In genomic region chr2:46270384-46270783, GRCh38 we compare ENCODE assay signal across 16 cellular contexts. TPM values are rescaled to one million over a fixed set of nuclear protein-coding genes. Genes with fewer than 3 reads are reported as not detected.
DNase-seq lines count a peak whose midpoint lies in the region; ATAC-seq and TF ChIP-seq lines count a peak whose summit lies in the region.
"Had no signal": no experiment of that assay in that cellular context is flagged by ENCODE, and none has a peak within 500 bp of the region (broad histone marks: within the 10 kb centered on the region; RNA-seq: fewer than 3 reads in every experiment).

No MANE protein-coding gene starts in this region.

- TF ChIP-seq CTCF in fibroblast of villous mesenchyme (IDR thresholded peaks at IDR 0.05; ENCODE audit: insufficient read depth, low read depth, low read length) (no peak), nephron progenitor cell (IDR thresholded peaks at IDR 0.05) (no peak)

- no peak overlapping the region for H2AFZ ChIP-seq in GM23248

- peaks cover 18% of the 10 kb centered on the region for H3K4me1 ChIP-seq in GM23248 (ENCODE audit: insufficient read depth)
- H3K4me1 ChIP-seq: psoas muscle had no signal

- DNase-seq in A172 (ENCODE audit: low spot score) (peak; percentile 33), GM23248 (peak; percentile 30), fibroblast of villous mesenchyme (ENCODE audit: low read depth) (peak; percentile 43), nephron progenitor cell (no peak), HuH-7 (ENCODE audit: low spot score) (no peak)
- no peak for DNase-seq in activated CD4-positive, alpha-beta memory T cell treated with anti-CD3 and anti-CD28 coated beads, Interleukin-2, amount 10 ng/mL, durations not matched to agents 7 days and 5 days
- DNase-seq: DND-41; esophagus squamous epithelium; GOT3; psoas muscle; stimulated activated CD4-positive, alpha-beta T cell treated with anti-CD3 and anti-CD28 coated beads, Interleukin-4, amount 100 ng/mL, for 4 hours; stomach had no signal

- CTCF ChIA-PET in activated CD4-positive, alpha-beta memory T cell treated with anti-CD3 and anti-CD28 coated beads, Interleukin-2, amount 10 ng/mL, durations not matched to agents 7 days and 5 days (lab: Charles Lee) = no interaction called here

- H3K4me3 Mint-ChIP-seq in activated CD4-positive, alpha-beta memory T cell treated with anti-CD3 and anti-CD28 coated beads, Interleukin-2, amount 10 ng/mL, durations not matched to agents 7 days and 5 days = no peak overlapping the region
- H3K4me3 Mint-ChIP-seq in nephron progenitor cell = no peak overlapping the region
- H3K4me3 Mint-ChIP-seq: activated naive CD4-positive, alpha-beta T cell treated with anti-CD3 and anti-CD28 coated beads, Interleukin-2, amount 50 U/mL, for 24 hours had no signal

- no peaks in the 10 kb centered on the region for H3F3A ChIP-seq in GM23248 (ENCODE audit: insufficient read depth)

- no peaks in the 10 kb centered on the region for H3K36me3 ChIP-seq in GM23248 (ENCODE audit: low read depth)
- H3K36me3 ChIP-seq: BLaER1, esophagus squamous epithelium, stomach had no signal

- H4K20me1 ChIP-seq in GM23248 (ENCODE audit: insufficient read depth) = no peaks in the 10 kb centered on the region
- H4K20me1 ChIP-seq: BLaER1 had no signal

- H3K9me3 Mint-ChIP-seq in activated CD4-positive, alpha-beta memory T cell treated with anti-CD3 and anti-CD28 coated beads, Interleukin-2, amount 10 ng/mL, durations not matched to agents 7 days and 5 days = no peaks in the 10 kb centered on the region
- H3K9me3 Mint-ChIP-seq in nephron progenitor cell = no peaks in the 10 kb centered on the region
- H3K9me3 Mint-ChIP-seq: activated naive CD4-positive, alpha-beta T cell treated with anti-CD3 and anti-CD28 coated beads, Interleukin-2, amount 50 U/mL, for 24 hours had no signal

- no peaks in the 10 kb centered on the region for H3K9me3 ChIP-seq in GM23248 (ENCODE audit: low read depth)
- H3K9me3 ChIP-seq: BLaER1, esophagus squamous epithelium, psoas muscle, stomach had no signal

- no peaks in the 10 kb centered on the region for H3K9me2 ChIP-seq in GM23248 (ENCODE audit: insufficient read depth)

- 67% methylated on average over 2 of the region's 2 CpGs for WGBS in GM23248 (ENCODE audit: low coverage in 1 of 2, low lambda C conversion rate in 2 of 2, missing lambda C conversion rate in 2 of 2), 2 experiments

- H3K27me3 Mint-ChIP-seq in activated CD4-positive, alpha-beta memory T cell treated with anti-CD3 and anti-CD28 coated beads, Interleukin-2, amount 10 ng/mL, durations not matched to agents 7 days and 5 days = no peaks in the 10 kb centered on the region
- H3K27me3 Mint-ChIP-seq in nephron progenitor cell (ENCODE audit: low read depth, poor library complexity) = peaks cover 16% of the 10 kb centered on the region

- peaks cover 33% of the 10 kb centered on the region for H3K4me1 Mint-ChIP-seq in activated CD4-positive, alpha-beta memory T cell treated with anti-CD3 and anti-CD28 coated beads, Interleukin-2, amount 10 ng/mL, durations not matched to agents 7 days and 5 days
- H3K4me1 Mint-ChIP-seq in nephron progenitor cell = peaks cover 8% of the 10 kb centered on the region
- H3K4me1 Mint-ChIP-seq: activated naive CD4-positive, alpha-beta T cell treated with anti-CD3 and anti-CD28 coated beads, Interleukin-2, amount 50 U/mL, for 24 hours had no signal

- ATAC-seq in HG03460 (IDR thresholded peaks at IDR 0.05; ENCODE audit: unreplicated experiment) = no peak
- ATAC-seq in GM21515 (IDR thresholded peaks at IDR 0.05; ENCODE audit: unreplicated experiment) = no peak
- ATAC-seq: psoas muscle had no signal

- H3K4me3 ChIP-seq in GM23248 = no peak overlapping the region
- no peak overlapping the region for H3K4me3 ChIP-seq in fibroblast of villous mesenchyme (ENCODE audit: low read depth, low read length)
- H3K4me3 ChIP-seq: BLaER1, esophagus squamous epithelium, psoas muscle, stomach had no signal

- H3K27me3 ChIP-seq in GM23248 (replicated peaks; ENCODE audit: insufficient read depth) = no peaks in the 10 kb centered on the region
- H3K27me3 ChIP-seq: BLaER1, esophagus squamous epithelium, stomach had no signal

- POLR2A ChIA-PET in activated CD4-positive, alpha-beta memory T cell treated with anti-CD3 and anti-CD28 coated beads, Interleukin-2, amount 10 ng/mL, durations not matched to agents 7 days and 5 days (lab: Charles Lee) = interaction anchor here (1.3 to 1.5 kb wide), 2 partner anchors 11 to 41 kb away, joined by 3 to 4 read pairs; no protein-coding TSS in a partner anchor

- no peak overlapping the region for H3K4me2 ChIP-seq in GM23248 (ENCODE audit: unreplicated experiment)

- in situ Hi-C loops in GM23248 (cut with MboI) = no loop called here

- H3K27ac ChIP-seq in GM23248 = no peak overlapping the region
- H3K27ac ChIP-seq: BLaER1, psoas muscle had no signal

- no peak overlapping the region for H3K9ac ChIP-seq in GM23248
- H3K9ac ChIP-seq: BLaER1 had no signal

- H3K79me2 ChIP-seq in GM23248 (ENCODE audit: insufficient read depth) = no peaks in the 10 kb centered on the region

- H3K36me3 Mint-ChIP-seq in activated CD4-positive, alpha-beta memory T cell treated with anti-CD3 and anti-CD28 coated beads, Interleukin-2, amount 10 ng/mL, durations not matched to agents 7 days and 5 days (ENCODE audit: low read depth) = no peaks in the 10 kb centered on the region
- no peaks in the 10 kb centered on the region for H3K36me3 Mint-ChIP-seq in nephron progenitor cell (ENCODE audit: low read depth)
- H3K36me3 Mint-ChIP-seq: activated naive CD4-positive, alpha-beta T cell treated with anti-CD3 and anti-CD28 coated beads, Interleukin-2, amount 50 U/mL, for 24 hours had no signal

- H3K27ac Mint-ChIP-seq in activated CD4-positive, alpha-beta memory T cell treated with anti-CD3 and anti-CD28 coated beads, Interleukin-2, amount 10 ng/mL, durations not matched to agents 7 days and 5 days = peak overlapping the region; percentile 77
- H3K27ac Mint-ChIP-seq in nephron progenitor cell = no peak overlapping the region
- H3K27ac Mint-ChIP-seq: activated naive CD4-positive, alpha-beta T cell treated with anti-CD3 and anti-CD28 coated beads, Interleukin-2, amount 50 U/mL, for 24 hours had no signal

RNA-seq across cellular contexts. Expression of gene EPAS1, which starts 26.8 kb away (rescaled TPM):
- 8.0 and 14.0 TPM in 2 replicates for total RNA-seq in A172 (2014; rRNA removed; shearing (Covaris generic))
- total RNA-seq in GM23248 (2014; rRNA removed; shearing (Covaris generic)) = 66.3 and 73.8 TPM in 2 replicates
- polyA plus RNA-seq in GM23248 (2016; fragmentation: Nextera tagmentation; extraction: Ambion mirVana) = 45.2 and 47.5 TPM in 2 replicates
- 10 to 100 TPM; 76.3 to 79.0 TPM for total RNA-seq in activated CD4-positive, alpha-beta memory T cell treated with anti-CD3 and anti-CD28 coated beads, Interleukin-2, amount 10 ng/mL, durations not matched to agents 7 days and 5 days
- 124 and 132 TPM in 2 replicates for total RNA-seq in fibroblast of villous mesenchyme

Comparison
In these comparisons a context has a peak if more than half of its experiments do, and no peak if none do; other contexts are left out.
1. DNase-seq: peak in A172 (single experiment), GM23248 (single experiment) and fibroblast of villous mesenchyme (single experiment); none in activated CD4-positive, alpha-beta memory T cell treated with anti-CD3 and anti-CD28 coated beads, Interleukin-2, amount 10 ng/mL, durations not matched to agents 7 days and 5 days (single experiment), nephron progenitor cell (single experiment) and HuH-7 (single experiment).